25 cellular contexts compared by ENCODE assay signal in the genomic region with DNA sequence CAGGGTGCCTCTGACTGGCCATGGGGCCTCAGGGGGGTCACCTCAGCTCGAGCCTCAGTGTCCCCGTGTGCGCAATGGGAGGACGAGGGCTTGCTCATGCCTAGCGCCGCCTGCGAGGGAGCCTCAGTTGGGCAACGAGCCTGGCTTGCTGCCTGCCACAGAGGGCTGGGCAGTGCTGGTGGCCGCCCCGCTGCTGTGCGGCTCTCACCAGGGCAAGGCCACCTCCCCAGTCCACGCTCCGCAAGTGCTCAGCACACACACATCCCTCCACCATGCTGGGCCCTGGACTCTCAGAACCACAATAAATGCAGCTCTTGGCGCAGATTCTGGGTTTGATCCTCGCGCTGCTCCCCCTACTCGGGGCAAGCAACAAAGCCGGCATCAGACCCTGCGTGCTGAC.
"Had no signal": no experiment of that assay in that cellular context is flagged by ENCODE, and none has a peak within 500 bp of the region (broad histone marks: within the 10 kb centered on the region; RNA-seq: fewer than 3 reads in every experiment).

No MANE protein-coding gene starts in this region.

- H3K4me2 ChIP-seq: KMS-11, PC-9 had no signal

- FAIRE-seq: HTR-8/SVneo, K562, RCC 7860 had no signal

- H3K9ac ChIP-seq: KMS-11 had no signal

- H3K4me3 ChIP-seq: K562, PC-9, SJSA1, SK-N-MC had no signal

- H3K27ac ChIP-seq: HL-60, KMS-11, PC-9, SJSA1, SK-N-MC had no signal

- DNase-seq: Kasumi-1; MM.1S; NCI-H1092 treated with DMSO at 0.1 percent for 48 hours; NCI-H1436; NCI-H187; NCI-H2029; NCI-H2081 treated with DMSO at 0.1 percent for 48 hours; NCI-H2171; NCI-H345; NCI-H446 treated with DMSO at 0.1 percent for 48 hours; NCI-H510A treated with DMSO at 0.1 percent for 48 hours; NCI-H526; NK-92 treated with Interleukin-12 subunit alpha and Interleukin-12 subunit beta, amount 100 ng/mL, for 24 hours; OCI-M1; PC-9; Right ventricle myocardium superior; RPMI8226; SIG-M5 had no signal

- H3K4me1 ChIP-seq: SJSA1 had no signal

- H3K36me3 ChIP-seq: SJSA1 had no signal
